Comparison of ENCODE assay signal across 27 cellular contexts in genomic region chr10:483266-483665, GRCh38.
DNase-seq lines count a peak whose midpoint lies in the region; ATAC-seq and TF ChIP-seq lines count a peak whose summit lies in the region.
"Had no signal": no experiment of that assay in that cellular context is flagged by ENCODE, and none has a peak within 500 bp of the region (broad histone marks: within the 10 kb centered on the region; RNA-seq: fewer than 3 reads in every experiment).

No MANE protein-coding gene starts in this region.

- no peak overlapping the region for H3K27ac Mint-ChIP-seq in neural progenitor cell
- H3K27ac Mint-ChIP-seq: activated naive CD8-positive, alpha-beta T cell; B cell; progenitor cell of endocrine pancreas had no signal

- H2AFZ ChIP-seq in neural progenitor cell (replicated peaks), result no peak overlapping the region
- H2AFZ ChIP-seq: GM23248 had no signal

- peaks cover 3% of the 10 kb centered on the region for H3K79me2 ChIP-seq in neural progenitor cell (ENCODE audit: low read depth)

- H3K27me3 Mint-ChIP-seq in neural progenitor cell (ENCODE audit: insufficient read depth, low read depth), result peaks cover 12% of the 10 kb centered on the region
- H3K27me3 Mint-ChIP-seq: activated naive CD8-positive, alpha-beta T cell; B cell; natural killer cell treated with Interleukin-12 subunit alpha and Interleukin-12 subunit beta and Interleukin-15 and Interleukin-18, amount 100 ng/mL, for 72 hours; progenitor cell of endocrine pancreas had no signal

- H3K9me3 ChIP-seq in lung (ENCODE audit: control insufficient read depth in 2 of 2, insufficient read depth in 1 of 2, low read length in 1 of 2) (no peaks in the 10 kb centered on the region), stomach smooth muscle (ENCODE audit: control insufficient read depth in 2 of 2, low read length in 2 of 2) (no peaks in the 10 kb centered on the region), neural progenitor cell (ENCODE audit: low read depth) (no peaks in the 10 kb centered on the region)
- H3K9me3 ChIP-seq: tibial artery had no signal

- peaks cover 0 to 9% of the 10 kb centered on the region in 2 donors for H3K36me3 ChIP-seq in lung (ENCODE audit: control insufficient read depth in 2 of 2, insufficient read depth in 2 of 2, low read length in 2 of 2)
- no peaks in the 10 kb centered on the region for H3K36me3 ChIP-seq in stomach smooth muscle (ENCODE audit: control insufficient read depth in 2 of 2, insufficient read depth in 2 of 2, low read length in 2 of 2)
- no peaks in the 10 kb centered on the region for H3K36me3 ChIP-seq in neural progenitor cell

- peak; percentile 43 for DNase-seq in activated CD8-positive, alpha-beta memory T cell treated with anti-CD3 and anti-CD28 coated beads for 24 hours
- no peak for DNase-seq in activated CD8-positive, alpha-beta memory T cell treated with anti-CD3 and anti-CD28 coated beads, Interleukin-2, amount 50 U/mL, for 4 hours
- peak; percentile 20 for DNase-seq in lung (ENCODE audit: low spot score)
- DNase-seq in neural progenitor cell (ENCODE audit: low spot score), result no peak
- DNase-seq: activated B cell treated with CpG ODN at 0.5 μM for 24 hours; activated CD8-positive, alpha-beta T cell treated with anti-CD3 and anti-CD28 coated beads, Interleukin-2, amount 10 ng/mL, durations not matched to agents 7 days and 5 days; COR-L47; cortex of kidney; DMS79 treated with DMSO at 0.1 percent for 48 hours; GM23248; Kasumi-1; NCI-H187 treated with DMSO at 0.1 percent for 48 hours; NCI-H748 treated with DMSO at 0.1 percent for 48 hours; stimulated activated naive CD4-positive, alpha-beta T cell; T-helper 9 cell; tibial artery had no signal

- peak overlapping the region; percentile 31 for H3K27ac ChIP-seq in cingulate gyrus (ENCODE audit: low read depth, low read length)
- no peak overlapping the region for H3K27ac ChIP-seq in lung (ENCODE audit: low read depth in 1 of 2, low read length in 1 of 2)
- peak overlapping the region; percentile 95 for H3K27ac ChIP-seq in stomach smooth muscle (ENCODE audit: low read length)
- no peak overlapping the region for H3K27ac ChIP-seq in neural progenitor cell
- H3K27ac ChIP-seq: tibial artery had no signal

- peaks cover 3% of the 10 kb centered on the region for H3F3A ChIP-seq in neural progenitor cell (ENCODE audit: low read depth)

- WGBS in lung, 2 donors, result 90 to 93% methylated on average over 19 of the region's 19 CpGs

- peaks cover 0 to 2% of the 10 kb centered on the region in 2 donors for H3K4me1 ChIP-seq in lung (ENCODE audit: control insufficient read depth in 2 of 2, insufficient read depth in 2 of 2, low read length in 2 of 2)
- peaks cover 58% of the 10 kb centered on the region for H3K4me1 ChIP-seq in stomach smooth muscle (ENCODE audit: control insufficient read depth, insufficient read depth, low read length)
- peaks cover 24% of the 10 kb centered on the region for H3K4me1 ChIP-seq in neural progenitor cell

- TF ChIP-seq CTCF in lung (IDR thresholded peaks at IDR 0.05; ENCODE audit: control extremely low read depth, extremely low read depth) (no peak), neural progenitor cell (IDR thresholded peaks at IDR 0.05) (no peak)

- H3K9me3 Mint-ChIP-seq in neural progenitor cell, result peaks cover 5% of the 10 kb centered on the region
- H3K9me3 Mint-ChIP-seq: activated B cell treated with CpG ODN at 0.5 μM for 24 hours; natural killer cell treated with Interleukin-12 subunit alpha and Interleukin-12 subunit beta and Interleukin-15 and Interleukin-18, amount 100 ng/mL, for 72 hours had no signal

- peaks cover 36% of the 10 kb centered on the region for H4K20me1 ChIP-seq in neural progenitor cell (ENCODE audit: low read depth)

- ATAC-seq in lung (ENCODE audit: insufficient read depth, low FRiP score) (no peak), HG02798 (IDR thresholded peaks at IDR 0.05; ENCODE audit: poor library complexity, unreplicated experiment) (no peak), GM18505 (IDR thresholded peaks at IDR 0.05; ENCODE audit: unreplicated experiment) (no peak)
- ATAC-seq: activated CD8-positive, alpha-beta T cell treated with anti-CD3 and anti-CD28 coated beads, Interleukin-2, amount 10 ng/mL, durations not matched to agents 7 days and 5 days; GM12878; natural killer cell treated with Interleukin-12 subunit alpha and Interleukin-12 subunit beta and Interleukin-15 and Interleukin-18, amount 100 ng/mL, for 72 hours; SK-N-SH treated with all-trans-retinoic acid at 6 μM for 48 hours had no signal

- no peak overlapping the region for H3K4me3 Mint-ChIP-seq in neural progenitor cell
- H3K4me3 Mint-ChIP-seq: activated B cell treated with CpG ODN at 0.5 μM for 24 hours, B cell had no signal

- H3K36me3 Mint-ChIP-seq in neural progenitor cell, result peaks cover 23% of the 10 kb centered on the region
- H3K36me3 Mint-ChIP-seq: activated naive CD8-positive, alpha-beta T cell had no signal

- H3K27me3 ChIP-seq in lung (ENCODE audit: control insufficient read depth, insufficient read depth), result no peaks in the 10 kb centered on the region
- H3K27me3 ChIP-seq in stomach smooth muscle (ENCODE audit: control insufficient read depth in 1 of 2, insufficient read depth in 2 of 2, low read length in 2 of 2), result no peaks in the 10 kb centered on the region
- no peaks in the 10 kb centered on the region for H3K27me3 ChIP-seq in neural progenitor cell
- H3K27me3 ChIP-seq: tibial artery had no signal

- H3K4me3 ChIP-seq in lung (no peak overlapping the region), stomach smooth muscle (ENCODE audit: low read length in 2 of 2) (no peak overlapping the region), neural progenitor cell (no peak overlapping the region)
- H3K4me3 ChIP-seq: GM12878, GM23248, smooth muscle cell, tibial artery had no signal

- H3K4me1 Mint-ChIP-seq in neural progenitor cell, result peaks cover 51% of the 10 kb centered on the region

- TF ChIP-seq POLR2A in GM18505 (IDR thresholded peaks at IDR 0.05; ENCODE audit: borderline replicate concordance, extremely low read depth, insufficient read depth, insufficient read length), result no peak

- no peak overlapping the region for H3K9ac ChIP-seq in stomach smooth muscle (ENCODE audit: low read length in 2 of 2)
- H3K9ac ChIP-seq in neural progenitor cell, result no peak overlapping the region

- H3K4me2 ChIP-seq in neural progenitor cell, result no peak overlapping the region
- H3K4me2 ChIP-seq: smooth muscle cell had no signal

Comparison
In these comparisons a context has a peak if more than half of its experiments do, and no peak if none do; other contexts are left out.
1. DNase-seq: peak in activated CD8-positive, alpha-beta memory T cell treated with anti-CD3 and anti-CD28 coated beads for 24 hours (single experiment) and lung (single experiment); none in activated CD8-positive, alpha-beta memory T cell treated with anti-CD3 and anti-CD28 coated beads, Interleukin-2, amount 50 U/mL, for 4 hours (single experiment) and neural progenitor cell (single experiment).
2. H3K27ac ChIP-seq: peak in cingulate gyrus (single experiment) and stomach smooth muscle (single experiment); none in lung (0 of 2) and neural progenitor cell (single experiment).